8 cellular contexts compared by ENCODE assay signal in the genomic region with DNA sequence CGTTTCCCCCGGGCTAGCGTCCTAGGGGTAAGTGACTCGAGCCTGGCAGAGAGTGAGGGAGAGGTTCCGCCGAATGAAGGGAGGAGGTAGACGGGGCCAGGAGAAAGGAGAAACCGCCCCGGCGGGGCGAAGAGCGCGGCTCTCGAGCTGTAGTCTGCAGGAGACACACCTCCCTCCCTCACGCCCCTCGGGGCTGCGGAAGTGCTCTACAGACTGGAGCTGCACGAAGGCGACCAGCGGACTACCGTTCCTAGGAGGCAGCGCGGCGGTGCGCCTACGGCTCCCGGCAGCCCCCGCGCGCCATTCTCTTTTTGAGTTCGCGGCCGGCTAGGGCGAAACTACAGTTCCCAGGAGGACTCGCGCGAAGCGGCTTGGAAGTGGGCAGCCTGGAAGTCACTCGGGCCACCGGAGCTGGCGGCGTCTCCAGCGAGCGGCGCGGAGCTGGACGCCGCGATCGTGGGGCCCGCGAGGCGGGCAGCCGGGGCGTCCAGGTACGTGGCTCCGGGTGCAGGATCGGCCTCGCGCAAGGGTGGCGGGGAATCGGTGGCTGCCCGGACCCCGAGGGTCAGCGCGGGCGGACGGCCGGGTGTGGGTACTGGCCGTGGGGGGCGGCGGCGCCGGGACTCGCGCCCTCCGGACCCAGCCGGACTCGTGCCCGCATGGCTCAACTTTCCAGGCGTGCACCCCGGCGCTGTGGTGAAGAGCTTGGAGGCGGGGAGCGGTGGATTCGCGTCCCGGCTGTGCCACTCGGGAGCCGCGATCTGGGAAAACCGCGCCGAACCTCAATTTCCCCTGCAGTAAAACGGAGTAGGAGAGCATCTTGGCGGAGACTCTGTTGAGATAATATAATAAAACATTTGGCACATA. TPM values are rescaled to one million over a fixed set of nuclear protein-coding genes. Genes with fewer than 3 reads are reported as not detected.
DNase-seq lines count a peak whose midpoint lies in the region; ATAC-seq, FAIRE-seq and TF ChIP-seq lines count a peak whose summit lies in the region.

A gene with protein sequence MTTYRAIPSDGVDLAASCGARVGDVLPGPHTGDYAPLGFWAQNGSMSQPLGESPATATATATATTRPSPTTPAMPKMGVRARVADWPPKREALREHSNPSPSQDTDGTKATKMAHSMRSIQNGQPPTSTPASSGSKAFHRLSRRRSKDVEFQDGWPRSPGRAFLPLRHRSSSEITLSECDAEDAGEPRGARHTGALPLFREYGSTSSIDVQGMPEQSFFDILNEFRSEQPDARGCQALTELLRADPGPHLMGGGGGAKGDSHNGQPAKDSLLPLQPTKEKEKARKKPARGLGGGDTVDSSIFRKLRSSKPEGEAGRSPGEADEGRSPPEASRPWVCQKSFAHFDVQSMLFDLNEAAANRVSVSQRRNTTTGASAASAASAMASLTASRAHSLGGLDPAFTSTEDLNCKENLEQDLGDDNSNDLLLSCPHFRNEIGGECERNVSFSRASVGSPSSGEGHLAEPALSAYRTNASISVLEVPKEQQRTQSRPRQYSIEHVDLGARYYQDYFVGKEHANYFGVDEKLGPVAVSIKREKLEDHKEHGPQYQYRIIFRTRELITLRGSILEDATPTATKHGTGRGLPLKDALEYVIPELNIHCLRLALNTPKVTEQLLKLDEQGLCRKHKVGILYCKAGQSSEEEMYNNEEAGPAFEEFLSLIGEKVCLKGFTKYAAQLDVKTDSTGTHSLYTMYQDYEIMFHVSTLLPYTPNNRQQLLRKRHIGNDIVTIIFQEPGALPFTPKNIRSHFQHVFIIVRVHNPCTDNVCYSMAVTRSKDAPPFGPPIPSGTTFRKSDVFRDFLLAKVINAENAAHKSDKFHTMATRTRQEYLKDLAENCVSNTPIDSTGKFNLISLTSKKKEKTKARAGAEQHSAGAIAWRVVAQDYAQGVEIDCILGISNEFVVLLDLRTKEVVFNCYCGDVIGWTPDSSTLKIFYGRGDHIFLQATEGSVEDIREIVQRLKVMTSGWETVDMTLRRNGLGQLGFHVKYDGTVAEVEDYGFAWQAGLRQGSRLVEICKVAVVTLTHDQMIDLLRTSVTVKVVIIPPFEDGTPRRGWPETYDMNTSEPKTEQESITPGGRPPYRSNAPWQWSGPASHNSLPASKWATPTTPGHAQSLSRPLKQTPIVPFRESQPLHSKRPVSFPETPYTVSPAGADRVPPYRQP (N-terminal part only) (plus strand): TSS at position 341 of the 867 bp plus-strand sequence. CDS start 174,358 bp downstream, outside the sequence.

- H3K4me3 ChIP-seq in BLaER1 treated with 17β-estradiol and CSF1 and Interleukin-3, amounts not matched to agents 10 nM and 100 nM: peak within 1 kb of the TSS; percentile 89 to 100 (median 94)
- H3K4me3 ChIP-seq in HepG2 (replicated peaks in 1 of 3; ENCODE audit: insufficient read depth in 1 of 3, low read depth in 2 of 3, low read length in 3 of 3): peak within 1 kb of the TSS; percentile 85 to 91 (median 86)

- TF ChIP-seq EP300 in HepG2 (IDR thresholded peaks at IDR 0.05; ENCODE audit: low read depth in 2 of 2, low read length in 2 of 2) (no peak), HepG2 (CRISPR knock-in tag; IDR thresholded peaks at IDR 0.05; ENCODE audit: borderline replicate concordance) (no peak)

- peak within 1 kb of the TSS; percentile 86 for H2AFZ ChIP-seq in HepG2 (ENCODE audit: low read length)

- no peaks in the 10 kb centered on the region for H3K9me3 ChIP-seq in BLaER1 treated with 17β-estradiol and CSF1 and Interleukin-3, amounts not matched to agents 10 nM and 100 nM (replicated peaks in 1 of 11)
- H3K9me3 ChIP-seq in HepG2 (ENCODE audit: low read length): no peaks in the 10 kb centered on the region

- DNase-seq in NCI-H748 (lab: John Stamatoyannopoulos, UW; ENCODE audit: unreplicated experiment): peak; percentile 99
- DNase-seq in activated CD4-positive, alpha-beta T cell treated with anti-CD3 and anti-CD28 coated beads, Interleukin-2, amount 50 U/mL, for 24 hours (ENCODE audit: low read depth in 1 of 2, low spot score in 1 of 2): peak; percentile 87 to 91
- DNase-seq in dermis blood vessel endothelial cell: peak; percentile 97
- peak; percentile 91 for DNase-seq in HepG2 (ENCODE audit: low spot score)
- DNase-seq in stimulated activated CD4-positive, alpha-beta T cell treated with anti-CD3 and anti-CD28 coated beads, Interleukin-4, amount 100 ng/mL, for 24 hours: peak; percentile 94

- WGBS in HepG2 (ENCODE audit: low lambda C conversion rate): 0% methylated on average over 25 of the region's 96 CpGs

- intact Hi-C loops in HepG2 (cut with micrococcal nuclease; ENCODE audit: unreplicated experiment): loop anchor here (2.0 kb wide), 3 partner anchors 26 to 80 kb away; no protein-coding TSS in a partner anchor

- in situ Hi-C loops in HepG2 (cut with HindIII; ENCODE audit: extremely low pct_ligation_motif_present, low pct_unique_long_range_greater_than_20kb): no loop called here

- TF ChIP-seq POLR2A in HepG2 (IDR thresholded peaks at IDR 0.05; ENCODE audit: insufficient read depth in 1 of 2, low read depth in 2 of 2, low read length in 2 of 2): peak; percentile 76 to 83

- POLR2A ChIA-PET in HepG2 (lab: Yijun Ruan, JAX): interaction anchor here (0.5 to 3.5 kb wide), 21 partner anchors 11 to 712 kb away, joined by 3 to 89 read pairs (median 4); a partner anchor contains a TSS

- BruUV-seq in HepG2 (replicated peaks; lab: Mats Ljungman, UMichigan): no TSS peak

- ATAC-seq in GM19351 (IDR thresholded peaks at IDR 0.05; ENCODE audit: unreplicated experiment) (peak; percentile 82), HG03521 (IDR thresholded peaks at IDR 0.05; ENCODE audit: unreplicated experiment) (peak; percentile 86), HepG2 (peak; percentile 97)

- peaks cover 32 to 60% (median 53%) of the 10 kb centered on the region in 10 experiments for H3K4me1 ChIP-seq in BLaER1 treated with 17β-estradiol and CSF1 and Interleukin-3, amounts not matched to agents 10 nM and 100 nM
- peaks cover 33% of the 10 kb centered on the region for H3K4me1 ChIP-seq in HepG2 (ENCODE audit: insufficient read depth, low read length)

- FAIRE-seq in HepG2 (lab: Jason Lieb, UNC): peak; percentile 28

- TF ChIP-seq RAD21 in HepG2 (CRISPR knock-in tag; IDR thresholded peaks at IDR 0.05): no peak

- peaks cover 25% of the 10 kb centered on the region for H3K79me2 ChIP-seq in HepG2 (ENCODE audit: insufficient read depth, low read length)

- H3K27ac ChIP-seq in BLaER1 treated with 17β-estradiol and CSF1 and Interleukin-3, amounts not matched to agents 10 nM and 100 nM: peak within 1 kb of the TSS; percentile 23 to 82 (median 77); a peak in 21 of 22 replicates
- H3K27ac ChIP-seq in HepG2 (ENCODE audit: extremely low read length, insufficient read depth, low read length): peak within 1 kb of the TSS; percentile 79

- H3K9ac ChIP-seq in BLaER1 treated with 17β-estradiol and CSF1 and Interleukin-3, amounts not matched to agents 10 nM and 100 nM: peak within 1 kb of the TSS; percentile 81 to 92 (median 88)
- H3K9ac ChIP-seq in HepG2 (ENCODE audit: insufficient read depth, low read depth, low read length): peak within 1 kb of the TSS; percentile 79

- peak within 1 kb of the TSS; percentile 83 to 99 (median 94) for H3K4me2 ChIP-seq in BLaER1 treated with 17β-estradiol and CSF1 and Interleukin-3, amounts not matched to agents 10 nM and 100 nM
- H3K4me2 ChIP-seq in HepG2 (ENCODE audit: low read depth, low read length): peak within 1 kb of the TSS; percentile 87

- no peaks in the 10 kb centered on the region for H3K27me3 ChIP-seq in BLaER1 treated with 17β-estradiol and CSF1 and Interleukin-3, amounts not matched to agents 10 nM and 100 nM
- no peaks in the 10 kb centered on the region for H3K27me3 ChIP-seq in HepG2 (ENCODE audit: control insufficient read depth in 1 of 2, insufficient read depth in 2 of 2, low read length in 2 of 2)

- CTCF ChIA-PET in HepG2 (lab: Yijun Ruan, JAX; ENCODE audit: low intra/inter-chr PET ratio, low total read pairs): no interaction called here

- no peaks in the 10 kb centered on the region for H3K36me3 ChIP-seq in BLaER1 treated with 17β-estradiol and CSF1 and Interleukin-3, amounts not matched to agents 10 nM and 100 nM
- no peaks in the 10 kb centered on the region for H3K36me3 ChIP-seq in HepG2 (replicated peaks in 1 of 2; ENCODE audit: control insufficient read depth in 1 of 2, insufficient read depth in 2 of 2, low read length in 2 of 2)

- TF ChIP-seq CTCF in HepG2 (CRISPR knock-in tag; IDR thresholded peaks at IDR 0.05): 0 out of 2 replicates have a peak, but pooled peaks have one; percentile 23

- peaks cover 0 to 11% (median 7%) of the 10 kb centered on the region in 11 experiments; a peak in 8 of 22 replicates for H4K20me1 ChIP-seq in BLaER1 treated with 17β-estradiol and CSF1 and Interleukin-3, amounts not matched to agents 10 nM and 100 nM
- no peaks in the 10 kb centered on the region for H4K20me1 ChIP-seq in HepG2 (ENCODE audit: insufficient read depth, low read length)

TF ChIP-seq in HepG2, 621 proteins besides CTCF, POLR2A, EP300 and RAD21 (continues in another document):
- TF ChIP-seq YY1 (IDR thresholded peaks at IDR 0.05; ENCODE audit: insufficient read depth, insufficient replicate concordance, low read depth, low read length) (peak; percentile 87), SIX4 (CRISPR knock-in tag; IDR thresholded peaks at IDR 0.05) (0 out of 2 replicates have a peak, but pooled peaks have one; percentile 37)

RNA-seq across cellular contexts. Expression of the gene that starts here (rescaled TPM):
- total RNA-seq in dermis blood vessel endothelial cell (13.6 and 14.5 TPM in 2 replicates), HepG2 (2016; rRNA removed; fragmentation: Illumina TruSeq; extraction: Trizol) (6.9 and 7.7 TPM in 2 replicates)
- 5.7 and 6.6 TPM in 2 replicates for total RNA-seq in HepG2 (2016; cell fraction: cytosol; rRNA removed; fragmentation: Illumina TruSeq; extraction: Trizol; ENCODE audit: low read depth)
- total RNA-seq in HepG2 (2016; cell fraction: insoluble cytoplasmic fraction; rRNA removed; fragmentation: Illumina TruSeq; extraction: Trizol): 4.6 and 9.3 TPM in 2 replicates
- 4.5 and 5.7 TPM in 2 replicates for total RNA-seq in HepG2 (2016; cell fraction: membrane; rRNA removed; fragmentation: Illumina TruSeq; extraction: Trizol)
- total RNA-seq in HepG2 (2016; cell fraction: nucleus; rRNA removed; fragmentation: Illumina TruSeq; extraction: Trizol): 11.7 and 15.2 TPM in 2 replicates
- polyA plus RNA-seq in HepG2 (2011; rRNA removed): 5.4 and 5.5 TPM in 2 replicates
- 2.6 and 3.7 TPM in 2 replicates for polyA plus RNA-seq in HepG2 (2011; cell fraction: cytosol; rRNA removed)
- 8.9 and 10.4 TPM in 2 replicates for polyA plus RNA-seq in HepG2 (2011; cell fraction: nucleus; rRNA removed)
- polyA plus RNA-seq in HepG2 (2012): 4.6 and 5.3 TPM in 2 replicates
- polyA plus RNA-seq in HepG2 (2016; cell fraction: cytosol; fragmentation: Illumina TruSeq; extraction: Trizol; ENCODE audit: low read depth): 0.28 and 0.57 TPM in 2 replicates
- 4.9 and 5.2 TPM in 2 replicates for polyA plus RNA-seq in HepG2 (2016; cell fraction: insoluble cytoplasmic fraction; fragmentation: Illumina TruSeq; extraction: Trizol; ENCODE audit: low read depth)
- 1.0 and 1.1 TPM in 2 replicates for polyA plus RNA-seq in HepG2 (2016; cell fraction: membrane; fragmentation: Illumina TruSeq; extraction: Trizol; ENCODE audit: low read depth)
- 12.2 and 18.9 TPM in 2 replicates for polyA plus RNA-seq in HepG2 (2016; cell fraction: nucleus; fragmentation: Illumina TruSeq; extraction: Trizol; ENCODE audit: insufficient read depth, low read depth)
- 18.4 and 21.4 TPM in 2 replicates for polyA minus RNA-seq in HepG2 (2011; rRNA and poly(A)+ RNA removed; ENCODE audit: low replicate concordance)
- 6.9 and 8.8 TPM in 2 replicates for polyA minus RNA-seq in HepG2 (2011; cell fraction: cytosol; rRNA and poly(A)+ RNA removed)
- polyA minus RNA-seq in HepG2 (2011; cell fraction: nucleus; rRNA and poly(A)+ RNA removed): 18.0 and 22.3 TPM in 2 replicates

Comparison
In these comparisons a context has a peak if more than half of its experiments do, and no peak if none do; other contexts are left out.
1. Peak in every context shown above with its lines: DNase-seq, ATAC-seq, H3K4me3 ChIP-seq and H3K27ac ChIP-seq.